23 cellular contexts compared by ENCODE assay signal in genomic region chr2:59899692-59900091, GRCh38.
"Had no signal": no experiment of that assay in that cellular context is flagged by ENCODE, and none has a peak within 500 bp of the region (broad histone marks: within the 10 kb centered on the region; RNA-seq: fewer than 3 reads in every experiment).

No MANE protein-coding gene starts in this region.

- H3K36me3 Mint-ChIP-seq: activated naive CD8-positive, alpha-beta T cell treated with anti-CD3 and anti-CD28 coated beads for 36 hours; IgD-negative memory B cell had no signal

- H3K9me3 Mint-ChIP-seq: activated CD4-positive, alpha-beta memory T cell treated with anti-CD3 and anti-CD28 coated beads, Interleukin-2, amount 10 ng/mL, durations not matched to agents 7 days and 5 days; activated naive CD4-positive, alpha-beta T cell treated with anti-CD3 and anti-CD28 coated beads for 36 hours; activated T-helper 17 cell treated with anti-CD3 and anti-CD28 coated beads, Interleukin-2, amount 50 U/mL, for 72 hours; IgD-negative memory B cell had no signal

- H3K36me3 ChIP-seq: Peyer's patch, SJCRH30 had no signal

- ATAC-seq: activated CD4-positive, alpha-beta T cell treated with anti-CD3 and anti-CD28 coated beads for 36 hours; activated T-helper 17 cell treated with anti-CD3 and anti-CD28 coated beads, Interleukin-2, amount 50 U/mL, for 72 hours had no signal

- H3K27ac Mint-ChIP-seq: activated CD4-positive, alpha-beta memory T cell treated with anti-CD3 and anti-CD28 coated beads, Interleukin-2, amount 10 ng/mL, durations not matched to agents 7 days and 5 days; activated CD4-positive, alpha-beta T cell treated with anti-CD3 and anti-CD28 coated beads for 36 hours; activated naive CD4-positive, alpha-beta T cell treated with anti-CD3 and anti-CD28 coated beads for 36 hours; activated naive CD8-positive, alpha-beta T cell treated with anti-CD3 and anti-CD28 coated beads for 36 hours; activated T-helper 17 cell treated with anti-CD3 and anti-CD28 coated beads, Interleukin-2, amount 50 U/mL, for 72 hours; IgD-negative memory B cell had no signal

- H3K27me3 ChIP-seq: Peyer's patch, SJCRH30 had no signal

- H3K27ac ChIP-seq: Peyer's patch, RWPE1, SJCRH30, VCaP had no signal

- DNase-seq: activated CD4-positive, alpha-beta memory T cell treated with anti-CD3 and anti-CD28 coated beads, Interleukin-2, amount 10 ng/mL, durations not matched to agents 7 days and 5 days; activated CD4-positive, alpha-beta T cell treated with anti-CD3 and anti-CD28 coated beads for 36 hours; activated CD4-positive, alpha-beta T cell treated with anti-CD3 and anti-CD28 coated beads, Interleukin-2, amount 50 U/mL, for 1 hour; activated gamma-delta T cell; activated naive CD4-positive, alpha-beta T cell treated with anti-CD3 and anti-CD28 coated beads for 36 hours; activated naive CD8-positive, alpha-beta T cell treated with anti-CD3 and anti-CD28 coated beads for 36 hours; activated T-cell treated with anti-CD3 and anti-CD28 coated beads for 4 hours; activated T-cell treated with anti-CD3 and anti-CD28 coated beads, Interleukin-2, amount 50 U/mL, for 48 hours; KG1; NCI-H1048; NCI-H1417 treated with DMSO at 0.1 percent for 48 hours; NCI-H2029; NCI-H2107; NCI-H69; NK-92 treated with Interleukin-12 subunit alpha and Interleukin-12 subunit beta, amount 100 ng/mL, for 24 hours; Peyer's patch; SK-N-SH; T-helper 1 cell had no signal

- H3K4me3 ChIP-seq: Peyer's patch, SJCRH30 had no signal
